In the genomic region with DNA sequence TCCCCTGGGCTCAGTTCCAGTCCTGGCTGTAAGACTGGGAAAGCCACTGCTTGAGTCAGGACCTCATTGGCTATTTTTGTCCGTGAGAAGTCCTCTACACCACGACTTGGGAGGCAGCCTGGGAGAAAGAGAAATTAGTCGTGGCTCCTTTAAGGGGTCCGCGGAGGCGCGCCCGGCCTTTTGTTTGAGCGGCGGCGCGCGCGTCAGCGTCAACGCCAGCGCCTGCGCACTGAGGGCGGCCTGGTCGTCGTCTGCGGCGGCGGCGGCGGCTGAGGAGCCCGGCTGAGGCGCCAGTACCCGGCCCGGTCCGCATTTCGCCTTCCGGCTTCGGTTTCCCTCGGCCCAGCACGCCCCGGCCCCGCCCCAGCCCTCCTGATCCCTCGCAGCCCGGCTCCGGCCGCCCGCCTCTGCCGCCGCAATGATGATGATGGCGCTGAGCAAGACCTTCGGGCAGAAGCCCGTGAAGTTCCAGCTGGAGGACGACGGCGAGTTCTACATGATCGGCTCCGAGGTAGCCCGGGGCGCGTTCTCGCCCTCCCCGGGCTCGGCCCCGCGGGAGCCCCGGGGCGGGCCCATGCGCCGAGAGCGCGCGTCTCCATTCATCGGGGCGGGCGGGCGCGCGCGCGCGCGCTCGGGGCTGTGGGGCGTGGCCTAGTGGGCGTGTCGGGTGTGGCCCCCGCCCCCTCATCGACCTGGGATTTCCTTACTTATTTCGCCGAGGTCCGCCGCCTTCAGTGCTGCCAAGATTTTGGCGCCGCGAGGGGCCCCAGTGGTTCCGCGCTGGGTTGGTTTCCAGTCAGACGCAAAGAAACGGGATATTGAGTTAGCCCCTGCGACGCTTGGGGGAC, we compare ENCODE assay signal across 1 cellular context.
TF ChIP-seq lines count a peak whose summit lies in the region.

A gene (plus strand): TSS at position 215 of the 848 bp plus-strand sequence. CDS start 204 bp downstream, at position 419.

TF ChIP-seq in HepG2, 621 proteins besides CTCF, POLR2A, EP300 and RAD21 (continued from another document and continues in another):
- TF ChIP-seq, protein P1, sequence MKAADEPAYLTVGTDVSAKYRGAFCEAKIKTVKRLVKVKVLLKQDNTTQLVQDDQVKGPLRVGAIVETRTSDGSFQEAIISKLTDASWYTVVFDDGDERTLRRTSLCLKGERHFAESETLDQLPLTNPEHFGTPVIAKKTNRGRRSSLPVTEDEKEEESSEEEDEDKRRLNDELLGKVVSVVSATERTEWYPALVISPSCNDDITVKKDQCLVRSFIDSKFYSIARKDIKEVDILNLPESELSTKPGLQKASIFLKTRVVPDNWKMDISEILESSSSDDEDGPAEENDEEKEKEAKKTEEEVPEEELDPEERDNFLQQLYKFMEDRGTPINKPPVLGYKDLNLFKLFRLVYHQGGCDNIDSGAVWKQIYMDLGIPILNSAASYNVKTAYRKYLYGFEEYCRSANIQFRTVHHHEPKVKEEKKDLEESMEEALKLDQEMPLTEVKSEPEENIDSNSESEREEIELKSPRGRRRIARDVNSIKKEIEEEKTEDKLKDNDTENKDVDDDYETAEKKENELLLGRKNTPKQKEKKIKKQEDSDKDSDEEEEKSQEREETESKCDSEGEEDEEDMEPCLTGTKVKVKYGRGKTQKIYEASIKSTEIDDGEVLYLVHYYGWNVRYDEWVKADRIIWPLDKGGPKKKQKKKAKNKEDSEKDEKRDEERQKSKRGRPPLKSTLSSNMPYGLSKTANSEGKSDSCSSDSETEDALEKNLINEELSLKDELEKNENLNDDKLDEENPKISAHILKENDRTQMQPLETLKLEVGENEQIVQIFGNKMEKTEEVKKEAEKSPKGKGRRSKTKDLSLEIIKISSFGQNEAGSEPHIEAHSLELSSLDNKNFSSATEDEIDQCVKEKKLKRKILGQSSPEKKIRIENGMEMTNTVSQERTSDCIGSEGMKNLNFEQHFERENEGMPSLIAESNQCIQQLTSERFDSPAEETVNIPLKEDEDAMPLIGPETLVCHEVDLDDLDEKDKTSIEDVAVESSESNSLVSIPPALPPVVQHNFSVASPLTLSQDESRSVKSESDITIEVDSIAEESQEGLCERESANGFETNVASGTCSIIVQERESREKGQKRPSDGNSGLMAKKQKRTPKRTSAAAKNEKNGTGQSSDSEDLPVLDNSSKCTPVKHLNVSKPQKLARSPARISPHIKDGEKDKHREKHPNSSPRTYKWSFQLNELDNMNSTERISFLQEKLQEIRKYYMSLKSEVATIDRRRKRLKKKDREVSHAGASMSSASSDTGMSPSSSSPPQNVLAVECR (CRISPR knock-in tag; IDR thresholded peaks at IDR 0.05; ENCODE audit: borderline replicate concordance), result peak; percentile 60; the same call in 1 of the 2 replicates
- no peak for TF ChIP-seq ZNF780A (CRISPR knock-in tag; IDR thresholded peaks at IDR 0.05)
- no peak for TF ChIP-seq ZNF546 (CRISPR knock-in tag; conservative IDR thresholded peaks at IDR 0.05)
- TF ChIP-seq HNRNPUL1 (IDR thresholded peaks at IDR 0.05; ENCODE audit: low read depth, low read length), result no peak
- peak; percentile 24; the same call in 1 of the 2 replicates for TF ChIP-seq ZNF567 (CRISPR knock-in tag; IDR thresholded peaks at IDR 0.05; ENCODE audit: borderline replicate concordance)
- TF ChIP-seq FOXA3 (CRISPR knock-in tag; IDR thresholded peaks at IDR 0.05), result no peak; the same call in 1 of the 2 replicates
- no peak for TF ChIP-seq ZNF709 (CRISPR knock-in tag; IDR thresholded peaks at IDR 0.05)
- TF ChIP-seq, protein P2, sequence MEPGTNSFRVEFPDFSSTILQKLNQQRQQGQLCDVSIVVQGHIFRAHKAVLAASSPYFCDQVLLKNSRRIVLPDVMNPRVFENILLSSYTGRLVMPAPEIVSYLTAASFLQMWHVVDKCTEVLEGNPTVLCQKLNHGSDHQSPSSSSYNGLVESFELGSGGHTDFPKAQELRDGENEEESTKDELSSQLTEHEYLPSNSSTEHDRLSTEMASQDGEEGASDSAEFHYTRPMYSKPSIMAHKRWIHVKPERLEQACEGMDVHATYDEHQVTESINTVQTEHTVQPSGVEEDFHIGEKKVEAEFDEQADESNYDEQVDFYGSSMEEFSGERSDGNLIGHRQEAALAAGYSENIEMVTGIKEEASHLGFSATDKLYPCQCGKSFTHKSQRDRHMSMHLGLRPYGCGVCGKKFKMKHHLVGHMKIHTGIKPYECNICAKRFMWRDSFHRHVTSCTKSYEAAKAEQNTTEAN (CRISPR knock-in tag; conservative IDR thresholded peaks at IDR 0.05), result no peak
- no peak for TF ChIP-seq ZNF510 (CRISPR knock-in tag; IDR thresholded peaks at IDR 0.05; ENCODE audit: low read depth)
- TF ChIP-seq SP1 (IDR thresholded peaks at IDR 0.05), result no peak
- TF ChIP-seq SP1 (CRISPR knock-in tag; IDR thresholded peaks at IDR 0.05), result peak; percentile 89
- TF ChIP-seq ZNF337 (CRISPR knock-in tag; IDR thresholded peaks at IDR 0.05; ENCODE audit: borderline replicate concordance, low read depth), result peak; percentile 64; the same call in 1 of the 2 replicates
- TF ChIP-seq ZNF282 (IDR thresholded peaks at IDR 0.05; ENCODE audit: partially characterized antibody), result no peak
- TF ChIP-seq, protein P3, sequence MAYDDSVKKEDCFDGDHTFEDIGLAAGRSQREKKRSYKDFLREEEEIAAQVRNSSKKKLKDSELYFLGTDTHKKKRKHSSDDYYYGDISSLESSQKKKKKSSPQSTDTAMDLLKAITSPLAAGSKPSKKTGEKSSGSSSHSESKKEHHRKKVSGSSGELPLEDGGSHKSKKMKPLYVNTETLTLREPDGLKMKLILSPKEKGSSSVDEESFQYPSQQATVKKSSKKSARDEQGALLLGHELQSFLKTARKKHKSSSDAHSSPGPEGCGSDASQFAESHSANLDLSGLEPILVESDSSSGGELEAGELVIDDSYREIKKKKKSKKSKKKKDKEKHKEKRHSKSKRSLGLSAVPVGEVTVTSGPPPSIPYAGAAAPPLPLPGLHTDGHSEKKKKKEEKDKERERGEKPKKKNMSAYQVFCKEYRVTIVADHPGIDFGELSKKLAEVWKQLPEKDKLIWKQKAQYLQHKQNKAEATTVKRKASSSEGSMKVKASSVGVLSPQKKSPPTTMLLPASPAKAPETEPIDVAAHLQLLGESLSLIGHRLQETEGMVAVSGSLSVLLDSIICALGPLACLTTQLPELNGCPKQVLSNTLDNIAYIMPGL (CRISPR knock-in tag; IDR thresholded peaks at IDR 0.05; ENCODE audit: borderline replicate concordance in 1 of 2, low read depth in 1 of 2), result peak in 1 of 2 experiments; percentile 70; a peak in 3 of 4 replicates
- no peak for TF ChIP-seq NFKB2 (CRISPR knock-in tag; IDR thresholded peaks at IDR 0.05; ENCODE audit: borderline replicate concordance)
- TF ChIP-seq ZNF891 (CRISPR knock-in tag; IDR thresholded peaks at IDR 0.05), result no peak
- no peak for TF ChIP-seq ZSCAN22 (CRISPR knock-in tag; IDR thresholded peaks at IDR 0.05)
- no peak for TF ChIP-seq FOXK1 (CRISPR knock-in tag; IDR thresholded peaks at IDR 0.05; ENCODE audit: borderline replicate concordance, low read depth)
- TF ChIP-seq NR2F2 (IDR thresholded peaks at IDR 0.05; ENCODE audit: borderline replicate concordance, low read depth), result no peak
- no peak for TF ChIP-seq ZNF232 (CRISPR knock-in tag; IDR thresholded peaks at IDR 0.05; ENCODE audit: borderline replicate concordance)
- TF ChIP-seq, protein P4, sequence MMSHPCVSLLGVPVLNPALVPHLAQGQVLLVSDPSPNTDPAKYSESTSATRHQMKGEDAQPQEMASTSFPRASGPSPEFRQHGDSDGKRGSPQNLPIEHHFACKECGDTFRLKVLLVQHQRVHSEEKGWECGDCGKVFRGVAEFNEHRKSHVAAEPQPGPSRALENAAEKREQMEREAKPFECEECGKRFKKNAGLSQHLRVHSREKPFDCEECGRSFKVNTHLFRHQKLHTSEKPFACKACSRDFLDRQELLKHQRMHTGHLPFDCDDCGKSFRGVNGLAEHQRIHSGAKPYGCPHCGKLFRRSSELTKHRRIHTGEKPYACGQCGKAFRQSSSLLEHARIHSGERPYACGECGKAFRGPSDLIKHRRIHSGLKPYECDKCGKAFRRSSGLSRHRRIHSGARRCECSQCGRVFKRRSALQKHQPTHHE (CRISPR knock-in tag; IDR thresholded peaks at IDR 0.05; ENCODE audit: borderline replicate concordance), result 0 out of 2 replicates have a peak, but pooled peaks have one; percentile 26
- no peak for TF ChIP-seq HOXA9 (CRISPR knock-in tag; IDR thresholded peaks at IDR 0.05; ENCODE audit: borderline replicate concordance)
- TF ChIP-seq, protein P5, sequence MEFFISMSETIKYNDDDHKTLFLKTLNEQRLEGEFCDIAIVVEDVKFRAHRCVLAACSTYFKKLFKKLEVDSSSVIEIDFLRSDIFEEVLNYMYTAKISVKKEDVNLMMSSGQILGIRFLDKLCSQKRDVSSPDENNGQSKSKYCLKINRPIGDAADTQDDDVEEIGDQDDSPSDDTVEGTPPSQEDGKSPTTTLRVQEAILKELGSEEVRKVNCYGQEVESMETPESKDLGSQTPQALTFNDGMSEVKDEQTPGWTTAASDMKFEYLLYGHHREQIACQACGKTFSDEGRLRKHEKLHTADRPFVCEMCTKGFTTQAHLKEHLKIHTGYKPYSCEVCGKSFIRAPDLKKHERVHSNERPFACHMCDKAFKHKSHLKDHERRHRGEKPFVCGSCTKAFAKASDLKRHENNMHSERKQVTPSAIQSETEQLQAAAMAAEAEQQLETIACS (CRISPR knock-in tag; IDR thresholded peaks at IDR 0.05), result peak; percentile 96
- TF ChIP-seq, protein P6, sequence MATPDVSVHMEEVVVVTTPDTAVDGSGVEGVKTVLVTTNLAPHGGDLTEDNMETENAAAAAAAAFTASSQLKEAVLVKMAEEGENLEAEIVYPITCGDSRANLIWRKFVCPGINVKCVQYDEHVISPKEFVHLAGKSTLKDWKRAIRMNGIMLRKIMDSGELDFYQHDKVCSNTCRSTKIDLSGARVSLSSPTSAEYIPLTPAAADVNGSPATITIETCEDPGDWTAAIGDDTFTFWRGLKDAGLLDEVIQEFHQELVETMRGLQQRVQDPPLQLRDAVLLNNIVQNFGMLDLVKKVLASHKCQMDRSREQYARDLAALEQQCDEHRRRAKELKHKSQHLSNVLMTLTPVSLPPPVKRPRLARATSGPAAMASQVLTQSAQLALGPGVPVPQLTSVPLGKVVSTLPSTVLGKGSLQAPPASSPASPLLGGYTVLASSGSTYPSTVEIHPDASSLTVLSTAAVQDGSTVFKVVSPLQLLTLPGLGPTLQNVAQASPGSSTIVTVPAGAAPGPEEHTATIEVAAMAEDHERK (CRISPR knock-in tag; IDR thresholded peaks at IDR 0.05; ENCODE audit: low read depth), result peak; percentile 84
- no peak for TF ChIP-seq GPN1 (CRISPR knock-in tag; IDR thresholded peaks at IDR 0.05; ENCODE audit: borderline replicate concordance)
- TF ChIP-seq, protein P7, sequence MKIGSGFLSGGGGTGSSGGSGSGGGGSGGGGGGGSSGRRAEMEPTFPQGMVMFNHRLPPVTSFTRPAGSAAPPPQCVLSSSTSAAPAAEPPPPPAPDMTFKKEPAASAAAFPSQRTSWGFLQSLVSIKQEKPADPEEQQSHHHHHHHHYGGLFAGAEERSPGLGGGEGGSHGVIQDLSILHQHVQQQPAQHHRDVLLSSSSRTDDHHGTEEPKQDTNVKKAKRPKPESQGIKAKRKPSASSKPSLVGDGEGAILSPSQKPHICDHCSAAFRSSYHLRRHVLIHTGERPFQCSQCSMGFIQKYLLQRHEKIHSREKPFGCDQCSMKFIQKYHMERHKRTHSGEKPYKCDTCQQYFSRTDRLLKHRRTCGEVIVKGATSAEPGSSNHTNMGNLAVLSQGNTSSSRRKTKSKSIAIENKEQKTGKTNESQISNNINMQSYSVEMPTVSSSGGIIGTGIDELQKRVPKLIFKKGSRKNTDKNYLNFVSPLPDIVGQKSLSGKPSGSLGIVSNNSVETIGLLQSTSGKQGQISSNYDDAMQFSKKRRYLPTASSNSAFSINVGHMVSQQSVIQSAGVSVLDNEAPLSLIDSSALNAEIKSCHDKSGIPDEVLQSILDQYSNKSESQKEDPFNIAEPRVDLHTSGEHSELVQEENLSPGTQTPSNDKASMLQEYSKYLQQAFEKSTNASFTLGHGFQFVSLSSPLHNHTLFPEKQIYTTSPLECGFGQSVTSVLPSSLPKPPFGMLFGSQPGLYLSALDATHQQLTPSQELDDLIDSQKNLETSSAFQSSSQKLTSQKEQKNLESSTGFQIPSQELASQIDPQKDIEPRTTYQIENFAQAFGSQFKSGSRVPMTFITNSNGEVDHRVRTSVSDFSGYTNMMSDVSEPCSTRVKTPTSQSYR (CRISPR knock-in tag; IDR thresholded peaks at IDR 0.05; ENCODE audit: borderline replicate concordance), result no peak
- TF ChIP-seq SNRNP70 (IDR thresholded peaks at IDR 0.05; ENCODE audit: low read depth, low read length), result no peak
- TF ChIP-seq, protein P8, sequence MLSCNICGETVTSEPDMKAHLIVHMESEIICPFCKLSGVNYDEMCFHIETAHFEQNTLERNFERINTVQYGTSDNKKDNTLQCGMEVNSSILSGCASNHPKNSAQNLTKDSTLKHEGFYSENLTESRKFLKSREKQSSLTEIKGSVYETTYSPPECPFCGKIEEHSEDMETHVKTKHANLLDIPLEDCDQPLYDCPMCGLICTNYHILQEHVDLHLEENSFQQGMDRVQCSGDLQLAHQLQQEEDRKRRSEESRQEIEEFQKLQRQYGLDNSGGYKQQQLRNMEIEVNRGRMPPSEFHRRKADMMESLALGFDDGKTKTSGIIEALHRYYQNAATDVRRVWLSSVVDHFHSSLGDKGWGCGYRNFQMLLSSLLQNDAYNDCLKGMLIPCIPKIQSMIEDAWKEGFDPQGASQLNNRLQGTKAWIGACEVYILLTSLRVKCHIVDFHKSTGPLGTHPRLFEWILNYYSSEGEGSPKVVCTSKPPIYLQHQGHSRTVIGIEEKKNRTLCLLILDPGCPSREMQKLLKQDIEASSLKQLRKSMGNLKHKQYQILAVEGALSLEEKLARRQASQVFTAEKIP (CRISPR knock-in tag; IDR thresholded peaks at IDR 0.05; ENCODE audit: borderline replicate concordance), result no peak
- peak; percentile 57 for TF ChIP-seq SAP130 (CRISPR knock-in tag; IDR thresholded peaks at IDR 0.05; ENCODE audit: low read depth)
- TF ChIP-seq, protein P9, sequence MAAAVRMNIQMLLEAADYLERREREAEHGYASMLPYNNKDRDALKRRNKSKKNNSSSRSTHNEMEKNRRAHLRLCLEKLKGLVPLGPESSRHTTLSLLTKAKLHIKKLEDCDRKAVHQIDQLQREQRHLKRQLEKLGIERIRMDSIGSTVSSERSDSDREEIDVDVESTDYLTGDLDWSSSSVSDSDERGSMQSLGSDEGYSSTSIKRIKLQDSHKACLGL (CRISPR knock-in tag; IDR thresholded peaks at IDR 0.05), result peak; percentile 80
- no peak for TF ChIP-seq KDM6A (CRISPR knock-in tag; IDR thresholded peaks at IDR 0.05; ENCODE audit: low read depth)
- TF ChIP-seq, protein P10, sequence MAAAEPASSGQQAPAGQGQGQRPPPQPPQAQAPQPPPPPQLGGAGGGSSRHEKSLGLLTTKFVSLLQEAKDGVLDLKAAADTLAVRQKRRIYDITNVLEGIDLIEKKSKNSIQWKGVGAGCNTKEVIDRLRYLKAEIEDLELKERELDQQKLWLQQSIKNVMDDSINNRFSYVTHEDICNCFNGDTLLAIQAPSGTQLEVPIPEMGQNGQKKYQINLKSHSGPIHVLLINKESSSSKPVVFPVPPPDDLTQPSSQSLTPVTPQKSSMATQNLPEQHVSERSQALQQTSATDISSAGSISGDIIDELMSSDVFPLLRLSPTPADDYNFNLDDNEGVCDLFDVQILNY (CRISPR knock-in tag; conservative IDR thresholded peaks at IDR 0.05), result 0 out of 2 replicates have a peak, but pooled peaks have one; percentile 54
- no peak for TF ChIP-seq ZNF17 (CRISPR knock-in tag; IDR thresholded peaks at IDR 0.05)
- TF ChIP-seq SKI (IDR thresholded peaks at IDR 0.05; ENCODE audit: partially characterized antibody), result peak; percentile 15
- no peak for TF ChIP-seq ZNF652 (CRISPR knock-in tag; IDR thresholded peaks at IDR 0.05; ENCODE audit: borderline replicate concordance, low read depth)
